9 cellular contexts compared by ENCODE assay signal in the genomic region with DNA sequence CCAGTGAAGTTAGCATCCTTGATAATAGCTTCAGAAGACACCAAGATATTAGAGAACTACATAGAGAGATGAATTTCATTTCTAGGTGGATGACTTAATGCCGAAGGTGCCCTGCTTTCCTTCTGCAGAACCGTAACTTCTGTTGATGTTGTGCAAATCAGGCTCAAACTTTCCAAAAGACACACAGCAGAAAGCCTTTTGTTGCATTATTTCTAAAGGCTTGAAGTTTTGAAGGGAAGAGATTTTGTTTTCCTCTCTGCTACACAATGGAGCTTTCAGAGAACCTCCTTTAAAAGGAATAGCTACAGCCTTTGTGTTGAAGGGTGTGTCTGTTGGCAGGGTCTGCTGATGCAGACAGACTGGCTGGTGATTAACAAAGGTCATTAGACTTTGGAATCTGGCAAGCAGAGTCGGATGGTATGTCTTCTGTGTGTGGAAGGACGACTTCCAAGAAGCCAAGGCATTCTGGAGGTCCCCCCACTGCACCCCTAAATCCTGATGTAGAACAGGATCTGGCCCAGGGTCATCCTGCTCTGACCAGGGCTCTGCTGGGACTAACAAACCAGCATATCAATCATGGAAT. TPM values are rescaled to one million over a fixed set of nuclear protein-coding genes. Genes with fewer than 3 reads are reported as not detected.
DNase-seq lines count a peak whose midpoint lies in the region; ATAC-seq and TF ChIP-seq lines count a peak whose summit lies in the region.
"Had no signal": no experiment of that assay in that cellular context is flagged by ENCODE, and none has a peak within 500 bp of the region (broad histone marks: within the 10 kb centered on the region; RNA-seq: fewer than 3 reads in every experiment).

No MANE protein-coding gene starts in this region.

- no peaks in the 10 kb centered on the region for H3K27me3 ChIP-seq in dorsolateral prefrontal cortex
- H3K27me3 ChIP-seq in aorta (ENCODE audit: control insufficient read depth in 1 of 2, insufficient read depth in 2 of 2, low read length in 1 of 2): no peaks in the 10 kb centered on the region
- H3K27me3 ChIP-seq: neutrophil had no signal

- intact Hi-C loops in dorsolateral prefrontal cortex (cut with DNase I) (loop anchor here (2.0 to 5.0 kb wide), 2 partner anchors 58 kb away; a partner anchor contains a TSS), aorta (cut with DNase I) (no loop called here)

- H3K9me3 ChIP-seq in aorta (ENCODE audit: control insufficient read depth, low read length): no peaks in the 10 kb centered on the region
- H3K9me3 ChIP-seq: neutrophil had no signal

- peaks cover 0 to 3% of the 10 kb centered on the region in 2 donors for H3K36me3 ChIP-seq in aorta (ENCODE audit: control insufficient read depth in 1 of 2, insufficient read depth in 2 of 2, low read length in 1 of 2)
- H3K36me3 ChIP-seq: neutrophil had no signal

- TF ChIP-seq CTCF in 22Rv1 (IDR thresholded peaks at IDR 0.05) (no peak), dorsolateral prefrontal cortex (IDR thresholded peaks at IDR 0.05 in 54 of 56, conservative IDR thresholded peaks at IDR 0.05 in 2 of 56; ENCODE audit: low read depth in 1 of 56, partially characterized antibody in 56 of 56) (peak in 1 of 56 donors; percentile 15)

- H3K27ac ChIP-seq in 22Rv1: peak overlapping the region; percentile 86
- peak overlapping the region; percentile 77 to 98 (median 93) for H3K27ac ChIP-seq in dorsolateral prefrontal cortex
- H3K27ac ChIP-seq in aorta (ENCODE audit: low read depth in 1 of 2, low read length in 2 of 2): no peak overlapping the region
- H3K27ac ChIP-seq: neutrophil had no signal

- 62 to 67% methylated on average over 4 of the region's 4 CpGs for WGBS in aorta, 2 donors

- H3K4me3 ChIP-seq in dorsolateral prefrontal cortex (peak overlapping the region in 46 of 59 donors; percentile 0 to 46 (median 21)), aorta (ENCODE audit: low read length in 2 of 2) (no peak overlapping the region)

- ATAC-seq in HG02678 (IDR thresholded peaks at IDR 0.05; ENCODE audit: unreplicated experiment) (no peak), GM18519 (IDR thresholded peaks at IDR 0.05; ENCODE audit: low FRiP score, unreplicated experiment) (no peak), aorta (ENCODE audit: low FRiP score) (no peak), HG02840 (IDR thresholded peaks at IDR 0.05; ENCODE audit: low FRiP score, unreplicated experiment) (no peak)

- H3K4me1 ChIP-seq in aorta (ENCODE audit: control insufficient read depth in 1 of 2, insufficient read depth in 2 of 2, low read length in 2 of 2): peaks cover 0 to 6% of the 10 kb centered on the region in 2 donors

- DNase-seq in HuH-7.5 (ENCODE audit: low spot score) (peak; percentile 46), dorsolateral prefrontal cortex (peak in 4 of 10 donors; percentile 44 to 59 (median 50)), medulla oblongata (ENCODE audit: extremely low spot score) (peak; percentile 82), aorta (no peak)

RNA-seq across cellular contexts. Expression of a gene that starts 57.8 kb away (rescaled TPM):
- total RNA-seq in dorsolateral prefrontal cortex (10 to 100 TPM; 28.3 to 76.5 (median 48.5) TPM), aorta (10 to 100 TPM; 15.1 to 24.0 TPM)
- polyA plus RNA-seq in aorta: 1 to 10 TPM; 1.3 to 3.4 TPM

Comparison
In these comparisons a context has a peak if more than half of its experiments do, and no peak if none do; other contexts are left out.
1. H3K27ac ChIP-seq: peak in 22Rv1 (single experiment) and dorsolateral prefrontal cortex (59 of 59); none in aorta (0 of 2).
2. DNase-seq: peak in HuH-7.5 (single experiment) and medulla oblongata (single experiment); none in aorta (0 of 2).
3. H3K4me3 ChIP-seq: peak in dorsolateral prefrontal cortex (46 of 59); none in aorta (0 of 2).
4. intact Hi-C loops: an anchor here in dorsolateral prefrontal cortex (2.0 to 5.0 kb wide); none called in aorta.